18 cellular contexts compared by ENCODE assay signal in the genomic region with DNA sequence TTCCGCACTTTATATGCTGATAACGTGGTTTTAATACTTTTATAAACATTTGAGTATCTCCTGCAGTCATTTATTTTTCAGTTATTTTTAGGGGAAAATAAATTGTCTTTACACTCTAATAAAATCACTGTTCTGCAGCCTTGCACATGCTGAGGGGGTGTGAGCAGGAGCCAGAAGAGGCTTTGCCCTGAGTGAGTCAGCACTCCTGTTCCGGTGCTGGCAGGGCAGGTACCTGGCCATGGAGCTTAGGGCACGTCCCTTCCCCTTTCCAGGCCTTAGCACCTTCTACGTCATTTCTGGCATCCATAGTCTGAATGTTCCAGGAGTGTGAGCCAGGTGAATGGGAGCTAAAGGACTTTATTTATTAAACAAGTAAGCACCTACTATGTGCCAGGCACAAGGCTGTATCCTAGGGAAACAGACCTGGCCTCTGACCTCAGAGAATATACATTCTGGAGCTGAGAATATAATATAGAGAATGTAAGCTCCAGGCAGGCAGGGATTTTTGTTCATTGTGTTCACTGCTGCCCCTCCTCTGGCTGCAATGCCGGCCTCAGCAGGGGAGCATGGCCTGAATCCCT.
DNase-seq lines count a peak whose midpoint lies in the region; TF ChIP-seq lines count a peak whose summit lies in the region.
"Had no signal": no experiment of that assay in that cellular context is flagged by ENCODE, and none has a peak within 500 bp of the region (broad histone marks: within the 10 kb centered on the region; RNA-seq: fewer than 3 reads in every experiment).

No MANE protein-coding gene starts in this region.

- no peak overlapping the region for H3K27ac ChIP-seq in A673 (ENCODE audit: low read depth, low read length, poor library complexity, severe bottlenecking)
- H3K27ac ChIP-seq: lower lobe of right lung, skin epidermis, VCaP had no signal

- no TSS peak for BruUV-seq in A673 (replicated peaks; lab: Mats Ljungman, UMichigan)

- H3K27me3 ChIP-seq in MG63: no peaks in the 10 kb centered on the region
- H3K27me3 ChIP-seq in A673 (replicated peaks; ENCODE audit: insufficient read depth, low read depth, low read length, poor library complexity): no peaks in the 10 kb centered on the region

- TF ChIP-seq CTCF in epithelial cell of esophagus (IDR thresholded peaks at IDR 0.05; ENCODE audit: insufficient read depth, low read depth, low read length, missing control alignments) (no peak), A673 (conservative IDR thresholded peaks at IDR 0.05; ENCODE audit: low read depth, low read length) (no peak)

- no peaks in the 10 kb centered on the region for H3K4me1 ChIP-seq in A673 (ENCODE audit: insufficient read depth, low read length, poor library complexity, severe bottlenecking)
- H3K4me1 ChIP-seq: lower lobe of right lung had no signal

- CTCF ChIA-PET in A673 (lab: Charles Lee): no interaction called here

- DNase-seq in D341Med (ENCODE audit: low spot score) (peak; percentile 14), HT1080 (ENCODE audit: low read depth) (peak; percentile 43), epithelial cell of esophagus (ENCODE audit: low read depth) (peak; percentile 72), mucosa of gallbladder (ENCODE audit: low spot score) (peak; percentile 9), MG63 (no peak), activated T-cell treated with anti-CD3 and anti-CD28 coated beads for 4 hours (no peak), OCI-M2 (lab: John Stamatoyannopoulos, UW; ENCODE audit: unreplicated experiment) (no peak), A673 (ENCODE audit: low spot score) (no peak)
- DNase-seq: activated CD8-positive, alpha-beta T cell treated with anti-CD3 and anti-CD28 coated beads for 36 hours; GF-D8; glutamatergic neuron; lower lobe of right lung; NCI-H187 treated with DMSO at 0.1 percent for 48 hours; stimulated activated CD4-positive, alpha-beta T cell treated with anti-CD3 and anti-CD28 coated beads, Interleukin-4, amount 100 ng/mL, for 1 hour; T-helper 17 cell had no signal

- POLR2A ChIA-PET in A673 (lab: Charles Lee; ENCODE audit: low non-redundant PET): no interaction called here

- H3K9me3 ChIP-seq in MG63: no peaks in the 10 kb centered on the region
- H3K9me3 ChIP-seq in A673 (ENCODE audit: low read depth, low read length, poor library complexity, severe bottlenecking): no peaks in the 10 kb centered on the region
- H3K9me3 ChIP-seq: lower lobe of right lung had no signal

- intact Hi-C loops in A673 (cut with micrococcal nuclease; ENCODE audit: unreplicated experiment): no loop called here

- H3K4me3 ChIP-seq in epithelial cell of esophagus (ENCODE audit: low read length) (no peak overlapping the region), MG63 (no peak overlapping the region), A673 (ENCODE audit: low read depth, low read length, poor library complexity, severe bottlenecking) (no peak overlapping the region)
- H3K4me3 ChIP-seq: GM12878, lower lobe of right lung, skin epidermis had no signal

- H3K36me3 ChIP-seq in MG63 (no peaks in the 10 kb centered on the region), A673 (ENCODE audit: insufficient read depth, low read length, poor library complexity, severe bottlenecking) (no peaks in the 10 kb centered on the region)
- H3K36me3 ChIP-seq: lower lobe of right lung had no signal

Comparison
In these comparisons a context has a peak if more than half of its experiments do, and no peak if none do; other contexts are left out.
1. DNase-seq: peak in D341Med (single experiment), HT1080 (single experiment), epithelial cell of esophagus (single experiment) and mucosa of gallbladder (single experiment); none in MG63 (single experiment), activated T-cell treated with anti-CD3 and anti-CD28 coated beads for 4 hours (single experiment), OCI-M2 (single experiment) and A673 (single experiment).